In the genomic region with DNA sequence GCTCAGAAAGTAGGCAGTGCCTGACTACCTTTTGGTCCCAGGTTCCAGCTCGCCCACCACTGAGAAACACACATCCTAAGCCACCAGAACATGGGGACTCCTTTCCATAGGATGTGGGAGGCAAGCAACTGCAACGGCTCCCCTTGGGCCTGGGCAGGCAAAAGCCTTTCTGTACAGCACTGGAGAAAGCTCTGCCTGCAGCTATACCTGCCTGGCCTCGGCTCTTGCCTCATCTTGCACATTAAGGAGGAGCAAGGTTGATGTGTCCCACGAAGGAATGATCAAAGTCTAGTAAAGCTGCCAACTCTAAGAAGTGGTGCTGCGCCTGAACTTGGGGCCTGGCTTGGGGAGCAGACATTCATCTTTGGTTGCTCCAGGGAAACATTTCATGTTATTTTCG, we compare ENCODE assay signal across 17 cellular contexts.
"Had no signal": no experiment of that assay in that cellular context is flagged by ENCODE, and none has a peak within 500 bp of the region (broad histone marks: within the 10 kb centered on the region; RNA-seq: fewer than 3 reads in every experiment).

No MANE protein-coding gene starts in this region.

- H2AFZ ChIP-seq: parathyroid adenoma had no signal

- H3K9me3 ChIP-seq: right atrium auricular region, tibial artery had no signal

- H3K4me1 ChIP-seq: parathyroid adenoma, right atrium auricular region, tibial artery had no signal

- H3K4me3 Mint-ChIP-seq: activated CD4-positive, alpha-beta T cell treated with anti-CD3 and anti-CD28 coated beads, Interleukin-2, amount 10 ng/mL, durations not matched to agents 24 days and 14 days; activated naive CD4-positive, alpha-beta T cell treated with anti-CD3 and anti-CD28 coated beads, Interleukin-2, amount 10 ng/mL, durations not matched to agents 7 days and 5 days; activated T-helper 17 cell treated with anti-CD3 and anti-CD28 coated beads, Interleukin-2, amount 50 U/mL, for 72 hours; immature natural killer cell; stimulated activated memory B cell treated with anti-CD40 and anti-IgM and Interleukin-4, amounts not matched to agents 10 μg/mL and 1 μg/mL and 100 μg/mL, for 72 hours; T-helper 1 cell treated with Interleukin-12 subunit alpha and Interleukin-12 subunit beta and Interleukin-4 antibody, amounts not matched to agents 30 μg/mL and 1 μg/mL, for 36 hours; WTC11 had no signal

- H3K36me3 Mint-ChIP-seq: activated naive CD4-positive, alpha-beta T cell treated with anti-CD3 and anti-CD28 coated beads, Interleukin-2, amount 10 ng/mL, durations not matched to agents 7 days and 5 days; WTC11 had no signal

- H3K9ac ChIP-seq: parathyroid adenoma had no signal

- ATAC-seq: activated T-helper 17 cell treated with anti-CD3 and anti-CD28 coated beads, Interleukin-2, amount 50 U/mL, for 72 hours; WTC11 had no signal

- H3K79me2 ChIP-seq: parathyroid adenoma had no signal

- DNase-seq: activated CD4-positive, alpha-beta T cell treated with anti-CD3 and anti-CD28 coated beads, Interleukin-2, amount 10 ng/mL, durations not matched to agents 24 days and 14 days; activated CD8-positive, alpha-beta memory T cell treated with anti-CD3 and anti-CD28 coated beads for 24 hours; activated naive CD4-positive, alpha-beta T cell treated with anti-CD3 and anti-CD28 coated beads, Interleukin-2, amount 10 ng/mL, durations not matched to agents 7 days and 5 days; activated T-cell treated with anti-CD3 and anti-CD28 coated beads for 4 hours; caudate nucleus; effector memory CD4-positive, alpha-beta T cell; erythroblast; immature natural killer cell; stimulated activated CD4-positive, alpha-beta T cell treated with anti-CD3 and anti-CD28 coated beads, Interleukin-1b, Interleukin-23, amount 100 ng/mL, for 48 hours; tibial artery had no signal

- H3K27me3 Mint-ChIP-seq: stimulated activated memory B cell treated with anti-CD40 and anti-IgM and Interleukin-4, amounts not matched to agents 10 μg/mL and 1 μg/mL and 100 μg/mL, for 72 hours had no signal

- H3K4me3 ChIP-seq: coronary artery, right atrium auricular region, tibial artery had no signal

- H3K27ac Mint-ChIP-seq: activated CD4-positive, alpha-beta T cell treated with anti-CD3 and anti-CD28 coated beads, Interleukin-2, amount 10 ng/mL, durations not matched to agents 24 days and 14 days; activated naive CD4-positive, alpha-beta T cell treated with anti-CD3 and anti-CD28 coated beads, Interleukin-2, amount 10 ng/mL, durations not matched to agents 7 days and 5 days; activated T-helper 17 cell treated with anti-CD3 and anti-CD28 coated beads, Interleukin-2, amount 50 U/mL, for 72 hours; immature natural killer cell; T-helper 1 cell treated with Interleukin-12 subunit alpha and Interleukin-12 subunit beta and Interleukin-4 antibody, amounts not matched to agents 30 μg/mL and 1 μg/mL, for 36 hours; WTC11 had no signal

- H3K27me3 ChIP-seq: right atrium auricular region, tibial artery had no signal

- H3K4me1 Mint-ChIP-seq: activated CD4-positive, alpha-beta T cell treated with anti-CD3 and anti-CD28 coated beads, Interleukin-2, amount 10 ng/mL, durations not matched to agents 24 days and 14 days; activated naive CD4-positive, alpha-beta T cell treated with anti-CD3 and anti-CD28 coated beads, Interleukin-2, amount 10 ng/mL, durations not matched to agents 7 days and 5 days; activated T-helper 17 cell treated with anti-CD3 and anti-CD28 coated beads, Interleukin-2, amount 50 U/mL, for 72 hours; immature natural killer cell; stimulated activated memory B cell treated with anti-CD40 and anti-IgM and Interleukin-4, amounts not matched to agents 10 μg/mL and 1 μg/mL and 100 μg/mL, for 72 hours had no signal

- H3K9me3 Mint-ChIP-seq: activated CD4-positive, alpha-beta T cell treated with anti-CD3 and anti-CD28 coated beads, Interleukin-2, amount 10 ng/mL, durations not matched to agents 24 days and 14 days; activated naive CD4-positive, alpha-beta T cell treated with anti-CD3 and anti-CD28 coated beads, Interleukin-2, amount 10 ng/mL, durations not matched to agents 7 days and 5 days; activated T-helper 17 cell treated with anti-CD3 and anti-CD28 coated beads, Interleukin-2, amount 50 U/mL, for 72 hours; immature natural killer cell; stimulated activated memory B cell treated with anti-CD40 and anti-IgM and Interleukin-4, amounts not matched to agents 10 μg/mL and 1 μg/mL and 100 μg/mL, for 72 hours; T-helper 1 cell treated with Interleukin-12 subunit alpha and Interleukin-12 subunit beta and Interleukin-4 antibody, amounts not matched to agents 30 μg/mL and 1 μg/mL, for 36 hours; WTC11 had no signal

- H3K27ac ChIP-seq: coronary artery, parathyroid adenoma, right atrium auricular region, tibial artery had no signal

- H3K36me3 ChIP-seq: right atrium auricular region, tibial artery had no signal
